ENCODE assay signal across 8 cellular contexts in genomic region chr2:231104115-231104713, GRCh38. TPM values are rescaled to one million over a fixed set of nuclear protein-coding genes. Genes with fewer than 3 reads are reported as not detected.
DNase-seq lines count a peak whose midpoint lies in the region; ATAC-seq, FAIRE-seq and TF ChIP-seq lines count a peak whose summit lies in the region.

No MANE protein-coding gene starts in this region.

- no peaks in the 10 kb centered on the region for H3K9me3 ChIP-seq in endothelial cell of umbilical vein (replicated peaks; ENCODE audit: control insufficient read depth, insufficient read depth, low read length)

- dilution Hi-C loops in endothelial cell of umbilical vein (cut with MboI; ENCODE audit: extremely low pct_ligation_motif_present, low sequenced_read_pairs): no loop called here

- no peaks in the 10 kb centered on the region for H3K27me3 Mint-ChIP-seq in activated CD8-positive, alpha-beta T cell treated with anti-CD3 and anti-CD28 coated beads for 36 hours

- intact Hi-C loops in activated CD8-positive, alpha-beta T cell treated with anti-CD3 and anti-CD28 coated beads for 36 hours (cut with micrococcal nuclease): no loop called here
- intact Hi-C loops in endothelial cell of umbilical vein (cut with micrococcal nuclease): loop anchor here (1.0 to 5.0 kb wide), 5 partner anchors 88 to 348 kb away; no protein-coding TSS in a partner anchor

- no peak overlapping the region for H3K4me3 ChIP-seq in endothelial cell of umbilical vein (replicated peaks in 1 of 3; ENCODE audit: insufficient read depth in 1 of 3, low read depth in 1 of 3, low read length in 3 of 3)

- H3K9me3 Mint-ChIP-seq in activated CD8-positive, alpha-beta T cell treated with anti-CD3 and anti-CD28 coated beads for 36 hours: peaks cover 13% of the 10 kb centered on the region

- no peak overlapping the region for H3K27ac Mint-ChIP-seq in activated CD8-positive, alpha-beta T cell treated with anti-CD3 and anti-CD28 coated beads for 36 hours

- no peak overlapping the region for H3K27ac ChIP-seq in endothelial cell of umbilical vein (ENCODE audit: insufficient read depth, low read depth, low read length)

- no peak for TF ChIP-seq POLR2A in endothelial cell of umbilical vein (IDR thresholded peaks at IDR 0.05; ENCODE audit: low read depth, low read length)

- no peak overlapping the region for H2AFZ ChIP-seq in endothelial cell of umbilical vein (ENCODE audit: low read depth, low read length)

- H3K36me3 ChIP-seq in endothelial cell of umbilical vein (ENCODE audit: control insufficient read depth in 2 of 2, extremely low read depth in 1 of 2, insufficient read depth in 2 of 2, low read length in 2 of 2): peaks cover 5 to 10% of the 10 kb centered on the region in 2 experiments

- H3K4me2 ChIP-seq in endothelial cell of umbilical vein (ENCODE audit: insufficient read depth, low read length): no peak overlapping the region

- H3K36me3 Mint-ChIP-seq in activated CD8-positive, alpha-beta T cell treated with anti-CD3 and anti-CD28 coated beads for 36 hours (ENCODE audit: low read depth): peaks cover 36% of the 10 kb centered on the region

- DNase-seq in NCI-H82 (lab: John Stamatoyannopoulos, UW): peak; percentile 63
- no peak for DNase-seq in NCI-H82 treated with DMSO at 0.1 percent for 48 hours (lab: John Stamatoyannopoulos, UW; ENCODE audit: unreplicated experiment)
- peak; percentile 21 to 58 for DNase-seq in NCI-H526 (lab: John Stamatoyannopoulos, UW)
- DNase-seq in activated CD8-positive, alpha-beta T cell treated with anti-CD3 and anti-CD28 coated beads for 36 hours: peak; percentile 76
- peak; percentile 86 for DNase-seq in endothelial cell of umbilical vein (ENCODE audit: low read depth, low spot score)
- DNase-seq in myocyte (ENCODE audit: low read depth): peak; percentile 81
- DNase-seq in stimulated activated naive CD8-positive, alpha-beta T cell treated with anti-CD3 and anti-CD28 coated beads, Interleukin-15, Interleukin-2, amounts not matched to agents 100 U/mL and 50 U/mL, for 24 hours: peak; percentile 51

- H3K79me2 ChIP-seq in endothelial cell of umbilical vein (ENCODE audit: control insufficient read depth, insufficient read depth, low read length): peaks cover 16% of the 10 kb centered on the region

- CTCF ChIA-PET in activated CD8-positive, alpha-beta T cell treated with anti-CD3 and anti-CD28 coated beads for 36 hours (lab: Charles Lee): interaction anchor here (0.7 to 4.2 kb wide), 26 partner anchors 9 to 348 kb away, joined by 3 to 22 read pairs (median 4); partner anchors contain the start of gene HTR2B
- CTCF ChIA-PET in endothelial cell of umbilical vein (lab: Charles Lee): interaction anchor here (0.6 to 8.1 kb wide), 56 partner anchors 8 to 351 kb away, joined by 3 to 226 read pairs (median 4); partner anchors contain the start of genes ARMC9 and PSMD1

- peaks cover 11% of the 10 kb centered on the region for H3K4me1 Mint-ChIP-seq in activated CD8-positive, alpha-beta T cell treated with anti-CD3 and anti-CD28 coated beads for 36 hours (ENCODE audit: low read depth)

- BruUV-seq in endothelial cell of umbilical vein (replicated peaks; lab: Mats Ljungman, UMichigan): no TSS peak

- no peak overlapping the region for H3K9ac ChIP-seq in endothelial cell of umbilical vein (replicated peaks; ENCODE audit: extremely low read depth, insufficient read depth, low read length)

- peak; percentile 80 for TF ChIP-seq CTCF in activated CD8-positive, alpha-beta T cell treated with anti-CD3 and anti-CD28 coated beads for 36 hours (IDR thresholded peaks at IDR 0.05)
- peak; percentile 61 to 70 for TF ChIP-seq CTCF in endothelial cell of umbilical vein (IDR thresholded peaks at IDR 0.05; ENCODE audit: extremely low read depth in 1 of 2, insufficient read depth in 1 of 2, low read depth in 1 of 2, low read length in 2 of 2)

- H3K4me3 Mint-ChIP-seq in activated CD8-positive, alpha-beta T cell treated with anti-CD3 and anti-CD28 coated beads for 36 hours: no peak overlapping the region

- peak; percentile 59 for ATAC-seq in HG02852 (IDR thresholded peaks at IDR 0.05; ENCODE audit: unreplicated experiment)
- peak; percentile 92 for ATAC-seq in activated CD8-positive, alpha-beta T cell treated with anti-CD3 and anti-CD28 coated beads for 36 hours
- ATAC-seq in stimulated activated naive CD8-positive, alpha-beta T cell treated with anti-CD3 and anti-CD28 coated beads, Interleukin-15, Interleukin-2, amounts not matched to agents 100 U/mL and 50 U/mL, for 24 hours: no peak

- H4K20me1 ChIP-seq in endothelial cell of umbilical vein (replicated peaks; ENCODE audit: control insufficient read depth, extremely low read depth, insufficient read depth, low read length): no peaks in the 10 kb centered on the region

- FAIRE-seq in endothelial cell of umbilical vein (lab: Jason Lieb, UNC): no peak

- H3K4me1 ChIP-seq in endothelial cell of umbilical vein (ENCODE audit: control insufficient read depth, extremely low read depth, insufficient read depth, low read length): peaks cover 10% of the 10 kb centered on the region

- POLR2A ChIA-PET in activated CD8-positive, alpha-beta T cell treated with anti-CD3 and anti-CD28 coated beads for 36 hours (lab: Charles Lee): interaction anchor here (1.2 kb wide), 1 partner anchor 347 kb away, joined by 4 read pairs; no protein-coding TSS in a partner anchor
- POLR2A ChIA-PET in endothelial cell of umbilical vein (lab: Charles Lee): interaction anchor here (1.2 kb wide), 1 partner anchor 360 kb away, joined by 3 read pairs; the partner anchor contains the start of gene NCL

- H3K27me3 ChIP-seq in endothelial cell of umbilical vein (ENCODE audit: control insufficient read depth in 2 of 2, insufficient read depth in 2 of 2, low read length in 2 of 2): no peaks in the 10 kb centered on the region

- no peaks in the 10 kb centered on the region for H3K9me1 ChIP-seq in endothelial cell of umbilical vein (replicated peaks; ENCODE audit: control insufficient read depth, extremely low read depth, insufficient read depth, low read length)

TF ChIP-seq in endothelial cell of umbilical vein, 7 proteins besides CTCF, POLR2A, EP300 and RAD21:
- TF ChIP-seq, protein P1, sequence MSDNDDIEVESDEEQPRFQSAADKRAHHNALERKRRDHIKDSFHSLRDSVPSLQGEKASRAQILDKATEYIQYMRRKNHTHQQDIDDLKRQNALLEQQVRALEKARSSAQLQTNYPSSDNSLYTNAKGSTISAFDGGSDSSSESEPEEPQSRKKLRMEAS (IDR thresholded peaks at IDR 0.05; ENCODE audit: insufficient read depth, insufficient read length): no peak
- TF ChIP-seq GATA2 (IDR thresholded peaks at IDR 0.05; ENCODE audit: insufficient read depth, insufficient read length, low read depth, low read length) (no peak), POLR2AphosphoS5 (IDR thresholded peaks at IDR 0.05; ENCODE audit: insufficient read depth, low read depth, low read length) (no peak), JUN (IDR thresholded peaks at IDR 0.05; ENCODE audit: borderline replicate concordance, insufficient read depth, insufficient read length, low read depth) (no peak), FOS (IDR thresholded peaks at IDR 0.05; ENCODE audit: borderline replicate concordance, insufficient read depth, low read length) (no peak), MYC (IDR thresholded peaks at IDR 0.05; ENCODE audit: low read depth, low read length) (no peak), EZH2 (IDR thresholded peaks at IDR 0.05; ENCODE audit: borderline replicate concordance, low read depth, low read length, severe bottlenecking) (no peak)

RNA-seq across cellular contexts. Expression of gene HTR2B, which starts 20.6 kb away (rescaled TPM):
- not detected for total RNA-seq in activated CD8-positive, alpha-beta T cell treated with anti-CD3 and anti-CD28 coated beads for 36 hours
- total RNA-seq in endothelial cell of umbilical vein (0.55 and 0.93 TPM in 2 replicates), myocyte (0.78 and 2.4 TPM in 2 replicates)
- polyA plus RNA-seq in endothelial cell of umbilical vein: 0.84 and 0.88 TPM in 2 replicates
- 0.50 and 0.86 TPM in 2 replicates for polyA plus RNA-seq in endothelial cell of umbilical vein (2011; cell fraction: cytosol; rRNA removed)
- 0.11 and 0.50 TPM in 2 replicates for polyA plus RNA-seq in endothelial cell of umbilical vein (2011; cell fraction: nucleus; rRNA removed)
- 0.44 and 0.76 TPM in 2 replicates for polyA plus RNA-seq in endothelial cell of umbilical vein (2012)
- polyA minus RNA-seq in endothelial cell of umbilical vein: 2.2 and 2.3 TPM in 2 replicates
- polyA minus RNA-seq in endothelial cell of umbilical vein (2011; cell fraction: cytosol; rRNA and poly(A)+ RNA removed): not detected
- 0.24 and 0.43 TPM in 2 replicates for polyA minus RNA-seq in endothelial cell of umbilical vein (2011; cell fraction: nucleus; rRNA and poly(A)+ RNA removed)
- polyA plus RNA-seq in myocyte (2012): 0.42 TPM

RNA-seq across cellular contexts. Expression of gene PSMD1, which starts 47.5 kb away (rescaled TPM):
- 100 to 1,000 TPM; 106 to 114 TPM for total RNA-seq in activated CD8-positive, alpha-beta T cell treated with anti-CD3 and anti-CD28 coated beads for 36 hours
- 156 and 163 TPM in 2 replicates for total RNA-seq in endothelial cell of umbilical vein
- 209 and 249 TPM in 2 replicates for polyA plus RNA-seq in endothelial cell of umbilical vein
- polyA plus RNA-seq in endothelial cell of umbilical vein (2011; cell fraction: cytosol; rRNA removed): 144 and 160 TPM in 2 replicates
- polyA plus RNA-seq in endothelial cell of umbilical vein (2011; cell fraction: nucleus; rRNA removed): 143 and 171 TPM in 2 replicates
- polyA plus RNA-seq in endothelial cell of umbilical vein (2012): 131 and 202 TPM in 2 replicates
- 716 and 880 TPM in 2 replicates for polyA minus RNA-seq in endothelial cell of umbilical vein
- polyA minus RNA-seq in endothelial cell of umbilical vein (2011; cell fraction: cytosol; rRNA and poly(A)+ RNA removed): 72.1 TPM
- polyA minus RNA-seq in endothelial cell of umbilical vein (2011; cell fraction: nucleus; rRNA and poly(A)+ RNA removed): 198 and 272 TPM in 2 replicates
- 157 and 159 TPM in 2 replicates for total RNA-seq in myocyte
- 93.7 TPM for polyA plus RNA-seq in myocyte (2012)
